Comparison of ENCODE assay signal across 1 cellular context in the genomic region with DNA sequence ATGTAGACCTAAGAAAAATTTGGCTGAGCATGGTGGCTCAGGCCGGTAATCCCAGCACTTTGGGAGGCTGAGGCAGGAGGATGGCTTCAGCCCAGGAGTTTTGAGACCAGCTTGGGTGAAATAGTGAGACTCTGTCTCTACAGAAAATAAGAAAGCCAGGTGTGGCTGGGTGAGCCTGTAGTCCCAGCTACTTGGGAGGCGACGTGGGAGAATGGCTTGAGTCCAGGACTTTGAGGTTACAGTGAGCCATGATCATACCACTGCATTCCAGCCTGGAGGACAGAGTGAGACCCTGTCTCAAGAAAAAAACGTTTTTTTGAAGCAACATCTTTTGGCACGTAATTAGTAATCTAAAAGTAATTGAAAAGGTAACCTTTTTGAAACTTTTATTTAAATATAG.
TF ChIP-seq lines count a peak whose summit lies in the region.

No MANE protein-coding gene starts in this region.

TF ChIP-seq in IMR-90, 13 proteins besides CTCF, POLR2A, EP300 and RAD21 (continued from another document):
- TF ChIP-seq, protein P1, sequence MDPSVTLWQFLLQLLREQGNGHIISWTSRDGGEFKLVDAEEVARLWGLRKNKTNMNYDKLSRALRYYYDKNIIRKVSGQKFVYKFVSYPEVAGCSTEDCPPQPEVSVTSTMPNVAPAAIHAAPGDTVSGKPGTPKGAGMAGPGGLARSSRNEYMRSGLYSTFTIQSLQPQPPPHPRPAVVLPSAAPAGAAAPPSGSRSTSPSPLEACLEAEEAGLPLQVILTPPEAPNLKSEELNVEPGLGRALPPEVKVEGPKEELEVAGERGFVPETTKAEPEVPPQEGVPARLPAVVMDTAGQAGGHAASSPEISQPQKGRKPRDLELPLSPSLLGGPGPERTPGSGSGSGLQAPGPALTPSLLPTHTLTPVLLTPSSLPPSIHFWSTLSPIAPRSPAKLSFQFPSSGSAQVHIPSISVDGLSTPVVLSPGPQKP (IDR thresholded peaks at IDR 0.05; ENCODE audit: borderline replicate concordance, low read depth, low read length), result no peak
- no peak for TF ChIP-seq MAFK (IDR thresholded peaks at IDR 0.05; ENCODE audit: low read depth, low read length)
